Comparison of ENCODE assay signal across 8 cellular contexts in the genomic region with DNA sequence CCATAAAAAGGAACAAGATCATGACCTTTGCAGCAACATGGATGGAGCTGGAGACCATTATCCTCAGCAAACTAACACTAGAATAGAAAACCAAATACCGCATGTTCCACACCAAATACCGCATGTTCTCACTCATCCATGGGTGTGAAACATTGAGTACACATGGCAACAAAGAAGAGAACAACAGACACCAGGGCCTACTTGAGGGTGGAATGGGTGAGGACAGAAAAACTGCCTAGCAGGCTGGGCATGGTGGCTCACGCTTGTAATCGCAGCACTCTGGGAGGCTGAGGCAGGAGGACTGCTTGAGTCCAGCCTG. TPM values are rescaled to one million over a fixed set of nuclear protein-coding genes. Genes with fewer than 3 reads are reported as not detected.
DNase-seq lines count a peak whose midpoint lies in the region; ATAC-seq lines count a peak whose summit lies in the region.
"Had no signal": no experiment of that assay in that cellular context is flagged by ENCODE, and none has a peak within 500 bp of the region (broad histone marks: within the 10 kb centered on the region; RNA-seq: fewer than 3 reads in every experiment).

No MANE protein-coding gene starts in this region.

- H3K4me3 Mint-ChIP-seq in activated CD8-positive, alpha-beta T cell treated with anti-CD3 and anti-CD28 coated beads, Interleukin-2, amount 10 ng/mL, durations not matched to agents 7 days and 5 days = no peak overlapping the region

- H3K9ac ChIP-seq in GM23248 (peak overlapping the region; percentile 54), trophoblast cell (ENCODE audit: low read length) (no peak overlapping the region)
- H3K9ac ChIP-seq: SK-N-SH had no signal

- no peak overlapping the region for H2AFZ ChIP-seq in GM23248
- H2AFZ ChIP-seq in trophoblast cell (ENCODE audit: insufficient read depth, low read length, poor library complexity) = no peak overlapping the region

- DNase-seq in GM23248 = no peak
- DNase-seq in activated CD8-positive, alpha-beta T cell treated with anti-CD3 and anti-CD28 coated beads, Interleukin-2, amount 10 ng/mL, durations not matched to agents 7 days and 5 days = no peak
- DNase-seq in trophoblast cell = no peak
- DNase-seq in NCI-H510A (lab: John Stamatoyannopoulos, UW) = no peak
- DNase-seq in HuH-7 (ENCODE audit: low spot score) = no peak
- no peak for DNase-seq in stimulated activated CD4-positive, alpha-beta T cell treated with anti-CD3 and anti-CD28 coated beads, Interleukin-2, amount 100 ng/mL, for 24 hours
- DNase-seq: SK-N-SH had no signal

- H4K8ac ChIP-seq in trophoblast cell (ENCODE audit: low read depth, low read length) = no peak overlapping the region

- H3K4me2 ChIP-seq in GM23248 (ENCODE audit: unreplicated experiment) (peak overlapping the region; percentile 3), trophoblast cell (ENCODE audit: low read length) (no peak overlapping the region)
- H3K4me2 ChIP-seq: SK-N-SH had no signal

- H3K9me2 ChIP-seq in GM23248 (ENCODE audit: insufficient read depth) = no peaks in the 10 kb centered on the region
- H3K9me2 ChIP-seq: SK-N-SH had no signal

- H3K23ac ChIP-seq in trophoblast cell (ENCODE audit: low read length) = no peak overlapping the region

- H3K14ac ChIP-seq in trophoblast cell (ENCODE audit: low read length) = no peak overlapping the region

- no peak overlapping the region for H3K4ac ChIP-seq in trophoblast cell (ENCODE audit: low read depth, low read length)

- no peak overlapping the region for H4K91ac ChIP-seq in trophoblast cell (ENCODE audit: low read depth, low read length)

- H3K36me3 Mint-ChIP-seq in activated CD8-positive, alpha-beta T cell treated with anti-CD3 and anti-CD28 coated beads, Interleukin-2, amount 10 ng/mL, durations not matched to agents 7 days and 5 days (ENCODE audit: low read depth) = peaks cover 45% of the 10 kb centered on the region

- H3F3A ChIP-seq in GM23248 (ENCODE audit: insufficient read depth) = peaks cover 67% of the 10 kb centered on the region

- H2BK120ac ChIP-seq in trophoblast cell (ENCODE audit: insufficient read depth, low read length, poor library complexity) = no peak overlapping the region

- H2BK12ac ChIP-seq in trophoblast cell (ENCODE audit: low read length) = no peak overlapping the region

- CTCF ChIA-PET in activated CD8-positive, alpha-beta T cell treated with anti-CD3 and anti-CD28 coated beads, Interleukin-2, amount 10 ng/mL, durations not matched to agents 7 days and 5 days (lab: Charles Lee) = interaction anchor here (4.8 to 16.5 kb wide), 4 partner anchors 7 to 24 kb away, joined by 34 to 323 read pairs (median 143); partner anchors contain the start of genes CDC42BPG and EHD1

- H2BK5ac ChIP-seq in trophoblast cell (ENCODE audit: low read depth, low read length, poor library complexity) = no peak overlapping the region

- H4K20me1 ChIP-seq in GM23248 (ENCODE audit: insufficient read depth) = peaks cover 9% of the 10 kb centered on the region; the same call in 1 of the 2 replicates

- H3K36me3 ChIP-seq in GM23248 (ENCODE audit: low read depth) (peaks cover 2% of the 10 kb centered on the region; the same call in 1 of the 2 replicates), trophoblast cell (ENCODE audit: control insufficient read depth in 1 of 2, insufficient read depth in 2 of 2, low read length in 2 of 2) (peaks cover 24 to 30% of the 10 kb centered on the region in 2 experiments)

- H3K79me1 ChIP-seq in trophoblast cell (ENCODE audit: low read length) = peaks cover 33% of the 10 kb centered on the region

- H3K4me3 ChIP-seq in GM23248 = no peak overlapping the region
- no peak overlapping the region for H3K4me3 ChIP-seq in trophoblast cell (ENCODE audit: low read depth, low read length)

- H3K27me3 ChIP-seq in GM23248 (replicated peaks; ENCODE audit: insufficient read depth) (no peaks in the 10 kb centered on the region), trophoblast cell (ENCODE audit: insufficient read depth, low read length) (no peaks in the 10 kb centered on the region)

- no peak for ATAC-seq in activated CD8-positive, alpha-beta T cell treated with anti-CD3 and anti-CD28 coated beads, Interleukin-2, amount 10 ng/mL, durations not matched to agents 7 days and 5 days
- ATAC-seq: left lobe of liver had no signal

- in situ Hi-C loops in GM23248 (cut with MboI) = no loop called here

- H3K27ac Mint-ChIP-seq in activated CD8-positive, alpha-beta T cell treated with anti-CD3 and anti-CD28 coated beads, Interleukin-2, amount 10 ng/mL, durations not matched to agents 7 days and 5 days = peak overlapping the region; percentile 94

- H3K4me1 Mint-ChIP-seq in activated CD8-positive, alpha-beta T cell treated with anti-CD3 and anti-CD28 coated beads, Interleukin-2, amount 10 ng/mL, durations not matched to agents 7 days and 5 days (ENCODE audit: low read depth) = peaks cover 93% of the 10 kb centered on the region

- WGBS in GM23248 (ENCODE audit: low coverage in 1 of 2, low lambda C conversion rate in 2 of 2, missing lambda C conversion rate in 2 of 2), 2 experiments = 100% methylated on average over 4 of the region's 4 CpGs
- WGBS in trophoblast cell (ENCODE audit: extremely low coverage, insufficient coverage, insufficient read length) = no CpG with 5 or more reads among the region's 4 CpGs

- no peaks in the 10 kb centered on the region for H3K9me3 Mint-ChIP-seq in activated CD8-positive, alpha-beta T cell treated with anti-CD3 and anti-CD28 coated beads, Interleukin-2, amount 10 ng/mL, durations not matched to agents 7 days and 5 days (ENCODE audit: insufficient read depth)

- H3K9me3 ChIP-seq in GM23248 (ENCODE audit: low read depth) (no peaks in the 10 kb centered on the region), trophoblast cell (ENCODE audit: insufficient read depth, low read depth, low read length) (no peaks in the 10 kb centered on the region)
- H3K9me3 ChIP-seq: SK-N-SH had no signal

- H4K12ac ChIP-seq in trophoblast cell (ENCODE audit: low read depth, low read length) = no peak overlapping the region

- H3K18ac ChIP-seq in trophoblast cell (ENCODE audit: low read length) = peak overlapping the region; percentile 50

- H3K27ac ChIP-seq in GM23248 (peak overlapping the region; percentile 99), trophoblast cell (ENCODE audit: low read depth, low read length) (no peak overlapping the region)

- H3K79me2 ChIP-seq in GM23248 (ENCODE audit: insufficient read depth) (peaks cover 91% of the 10 kb centered on the region), trophoblast cell (ENCODE audit: control insufficient read depth, insufficient read depth, low read length, poor library complexity) (peaks cover 27% of the 10 kb centered on the region)

- H2AK5ac ChIP-seq in trophoblast cell (ENCODE audit: low read length) = no peak overlapping the region

- POLR2A ChIA-PET in activated CD8-positive, alpha-beta T cell treated with anti-CD3 and anti-CD28 coated beads, Interleukin-2, amount 10 ng/mL, durations not matched to agents 7 days and 5 days (lab: Charles Lee) = interaction anchor here (0.7 to 27.1 kb wide), 2 partner anchors 13 to 1599 kb away, joined by 3 to 469 read pairs; partner anchors contain the start of gene EHD1

- H3K4me1 ChIP-seq in GM23248 (ENCODE audit: insufficient read depth) (peaks cover 70% of the 10 kb centered on the region), trophoblast cell (ENCODE audit: control insufficient read depth in 1 of 2, insufficient read depth in 2 of 2, low read length in 2 of 2) (peaks cover 52 to 54% of the 10 kb centered on the region in 2 experiments)

- H3K27me3 Mint-ChIP-seq in activated CD8-positive, alpha-beta T cell treated with anti-CD3 and anti-CD28 coated beads, Interleukin-2, amount 10 ng/mL, durations not matched to agents 7 days and 5 days (ENCODE audit: low read depth) = no peaks in the 10 kb centered on the region

RNA-seq across cellular contexts. Expression of gene EHD1, which starts 12.3 kb away (rescaled TPM):
- total RNA-seq in GM23248 (2014; rRNA removed; shearing (Covaris generic)) = 90.2 and 124 TPM in 2 replicates
- 55.2 and 56.3 TPM in 2 replicates for polyA plus RNA-seq in GM23248 (2016; fragmentation: Nextera tagmentation; extraction: Ambion mirVana)
- total RNA-seq in activated CD8-positive, alpha-beta T cell treated with anti-CD3 and anti-CD28 coated beads, Interleukin-2, amount 10 ng/mL, durations not matched to agents 7 days and 5 days = 100 to 1,000 TPM; 145 to 150 TPM
- polyA plus RNA-seq in trophoblast cell (2013) = 138 and 148 TPM in 2 replicates

RNA-seq across cellular contexts. Expression of gene CDC42BPG, which starts 21.7 kb away (rescaled TPM):
- not detected in 2 replicates for total RNA-seq in GM23248 (2014; rRNA removed; shearing (Covaris generic))
- polyA plus RNA-seq in GM23248 (2016; fragmentation: Nextera tagmentation; extraction: Ambion mirVana) = not detected in 2 replicates
- 1 to 10 TPM in 1 of 2 experiments, under 1 TPM in 1; 0.61 to 1.2 TPM for total RNA-seq in activated CD8-positive, alpha-beta T cell treated with anti-CD3 and anti-CD28 coated beads, Interleukin-2, amount 10 ng/mL, durations not matched to agents 7 days and 5 days
- polyA plus RNA-seq in trophoblast cell (2013) = 19.4 and 20.9 TPM in 2 replicates

RNA-seq across cellular contexts. Expression of gene ATG2A, which starts 50.9 kb away (rescaled TPM):
- total RNA-seq in GM23248 (2014; rRNA removed; shearing (Covaris generic)) = 12.4 and 18.9 TPM in 2 replicates
- 6.3 and 6.8 TPM in 2 replicates for polyA plus RNA-seq in GM23248 (2016; fragmentation: Nextera tagmentation; extraction: Ambion mirVana)
- 10 to 100 TPM; 20.6 to 23.1 TPM for total RNA-seq in activated CD8-positive, alpha-beta T cell treated with anti-CD3 and anti-CD28 coated beads, Interleukin-2, amount 10 ng/mL, durations not matched to agents 7 days and 5 days
- 16.5 and 17.3 TPM in 2 replicates for polyA plus RNA-seq in trophoblast cell (2013)

RNA-seq across cellular contexts. Expression of gene MEN1, which starts 55.8 kb away (rescaled TPM):
- 13.2 and 15.8 TPM in 2 replicates for total RNA-seq in GM23248 (2014; rRNA removed; shearing (Covaris generic))
- 24.6 and 26.1 TPM in 2 replicates for polyA plus RNA-seq in GM23248 (2016; fragmentation: Nextera tagmentation; extraction: Ambion mirVana)
- total RNA-seq in activated CD8-positive, alpha-beta T cell treated with anti-CD3 and anti-CD28 coated beads, Interleukin-2, amount 10 ng/mL, durations not matched to agents 7 days and 5 days = 10 to 100 TPM; 32.9 to 34.0 TPM
- 53.4 and 53.7 TPM in 2 replicates for polyA plus RNA-seq in trophoblast cell (2013)

RNA-seq across cellular contexts. Expression of gene PPP2R5B, which starts 58.4 kb away (rescaled TPM):
- 23.9 and 27.3 TPM in 2 replicates for total RNA-seq in GM23248 (2014; rRNA removed; shearing (Covaris generic))
- 16.4 and 19.4 TPM in 2 replicates for polyA plus RNA-seq in GM23248 (2016; fragmentation: Nextera tagmentation; extraction: Ambion mirVana)
- 10 to 100 TPM; 13.7 to 14.0 TPM for total RNA-seq in activated CD8-positive, alpha-beta T cell treated with anti-CD3 and anti-CD28 coated beads, Interleukin-2, amount 10 ng/mL, durations not matched to agents 7 days and 5 days
- polyA plus RNA-seq in trophoblast cell (2013) = 10.5 and 11.1 TPM in 2 replicates
